ENCODE assay signal across 26 cellular contexts in the genomic region with DNA sequence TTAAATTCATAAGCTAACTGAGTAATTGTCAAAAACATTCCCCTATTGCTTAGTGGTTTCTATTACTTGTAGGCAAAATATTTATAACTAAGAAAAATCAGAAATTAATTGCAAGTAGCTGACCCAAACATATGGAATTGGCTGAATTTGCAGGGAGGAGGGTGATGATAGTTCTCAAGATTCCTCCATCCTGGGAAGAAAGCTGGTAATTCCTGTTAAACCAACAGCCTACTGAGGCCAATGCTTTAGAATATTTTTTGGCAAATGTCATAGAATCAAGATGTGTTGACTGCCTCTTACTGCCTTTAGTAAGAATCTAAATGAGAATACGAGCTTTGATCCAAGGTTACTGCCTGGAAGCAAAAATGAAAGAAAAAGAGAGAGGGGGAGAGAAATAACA.
DNase-seq lines count a peak whose midpoint lies in the region; ATAC-seq and TF ChIP-seq lines count a peak whose summit lies in the region.
"Had no signal": no experiment of that assay in that cellular context is flagged by ENCODE, and none has a peak within 500 bp of the region (broad histone marks: within the 10 kb centered on the region; RNA-seq: fewer than 3 reads in every experiment).

No MANE protein-coding gene starts in this region.

- H4K20me1 ChIP-seq in GM23338 (replicated peaks; ENCODE audit: insufficient read depth) = no peaks in the 10 kb centered on the region
- H4K20me1 ChIP-seq in hepatocyte (ENCODE audit: insufficient read depth, poor library complexity, severe bottlenecking) = no peaks in the 10 kb centered on the region
- no peaks in the 10 kb centered on the region for H4K20me1 ChIP-seq in neural progenitor cell (ENCODE audit: low read depth)

- H3K9me3 Mint-ChIP-seq in GM23338 = no peaks in the 10 kb centered on the region
- H3K9me3 Mint-ChIP-seq in stimulated activated effector memory CD8-positive, alpha-beta T cell treated with anti-CD3 and anti-CD28 coated beads, Interleukin-12 subunit alpha, Interleukin-12 subunit beta, amount 100 ng/mL, for 72 hours = peaks cover 3% of the 10 kb centered on the region
- H3K9me3 Mint-ChIP-seq in neural progenitor cell = no peaks in the 10 kb centered on the region

- H3K27ac ChIP-seq in GM23338 (ENCODE audit: low read depth) (no peak overlapping the region), RWPE2 (ENCODE audit: poor library complexity, severe bottlenecking) (peak overlapping the region; percentile 27), hepatocyte (peak overlapping the region; percentile 61), skeletal muscle tissue (ENCODE audit: low read depth, low read length) (peak overlapping the region; percentile 13), neural progenitor cell (no peak overlapping the region)
- H3K27ac ChIP-seq: KMS-11 had no signal

- H3K27ac Mint-ChIP-seq in GM23338 (no peak overlapping the region), neural progenitor cell (no peak overlapping the region)
- H3K27ac Mint-ChIP-seq in stimulated activated effector memory CD8-positive, alpha-beta T cell treated with anti-CD3 and anti-CD28 coated beads, Interleukin-12 subunit alpha, Interleukin-12 subunit beta, amount 100 ng/mL, for 72 hours = no peak overlapping the region
- H3K27ac Mint-ChIP-seq: activated CD8-positive, alpha-beta T cell treated with anti-CD3 and anti-CD28 coated beads, Interleukin-2, amount 10 ng/mL, durations not matched to agents 7 days and 5 days; activated naive CD8-positive, alpha-beta T cell; stimulated activated memory B cell treated with anti-CD40 and anti-IgM and Interleukin-4, amounts not matched to agents 10 μg/mL and 1 μg/mL and 100 μg/mL, for 72 hours had no signal

- no peaks in the 10 kb centered on the region for H3K9me3 ChIP-seq in RWPE2 (ENCODE audit: severe bottlenecking)
- no peaks in the 10 kb centered on the region for H3K9me3 ChIP-seq in hepatocyte (ENCODE audit: low read depth)
- H3K9me3 ChIP-seq in skeletal muscle tissue (ENCODE audit: control insufficient read depth in 3 of 3, low read length in 3 of 3) = peaks cover 0 to 3% (median 0%) of the 10 kb centered on the region in 3 donors
- H3K9me3 ChIP-seq in neural progenitor cell (ENCODE audit: low read depth) = no peaks in the 10 kb centered on the region
- H3K9me3 ChIP-seq: HAP-1 had no signal

- WGBS in hepatocyte (ENCODE audit: low lambda C conversion rate, missing lambda C conversion rate) = 52% methylated on average over 1 of the region's 1 CpG

- no peak for TF ChIP-seq CTCF in GM23338 (conservative IDR thresholded peaks at IDR 0.05; ENCODE audit: low read depth in 2 of 2)
- TF ChIP-seq CTCF in RWPE2 (IDR thresholded peaks at IDR 0.05; ENCODE audit: poor library complexity, severe bottlenecking) = no peak
- no peak for TF ChIP-seq CTCF in hepatocyte (IDR thresholded peaks at IDR 0.05; ENCODE audit: poor library complexity)
- no peak for TF ChIP-seq CTCF in neural progenitor cell (IDR thresholded peaks at IDR 0.05)

- DNase-seq in GM23338 (ENCODE audit: low spot score) = no peak
- no peak for DNase-seq in RWPE2 (ENCODE audit: low spot score)
- DNase-seq in hepatocyte (ENCODE audit: low spot score) = no peak
- no peak for DNase-seq in stimulated activated effector memory CD8-positive, alpha-beta T cell treated with anti-CD3 and anti-CD28 coated beads, Interleukin-12 subunit alpha, Interleukin-12 subunit beta, amount 100 ng/mL, for 72 hours (ENCODE audit: low spot score in 2 of 2)
- no peak for DNase-seq in activated naive CD4-positive, alpha-beta T cell treated with anti-CD3 and anti-CD28 coated beads, Interleukin-2, amount 50 U/mL, for 16 hours
- no peak for DNase-seq in neural progenitor cell (ENCODE audit: low spot score)
- DNase-seq: activated CD4-positive, alpha-beta T cell treated with anti-CD3 and anti-CD28 coated beads for 1 hour; activated CD8-positive, alpha-beta T cell treated with anti-CD3 and anti-CD28 coated beads, Interleukin-2, amount 10 ng/mL, durations not matched to agents 7 days and 5 days; activated T-cell treated with anti-CD3 and anti-CD28 coated beads for 4 hours; Calu3; hippocampal formation; midbrain; naive thymus-derived CD8-positive, alpha-beta T cell; NCI-H1417 treated with DMSO at 0.1 percent for 48 hours; NCI-H2081; NCI-H345; NCI-H82; RPMI8226; stimulated activated CD4-positive, alpha-beta T cell treated with anti-CD3 and anti-CD28 coated beads, Interleukin-12 subunit alpha, Interleukin-12 subunit beta, amount 100 ng/mL, for 4 hours; stimulated activated CD4-positive, alpha-beta T cell treated with anti-CD3 and anti-CD28 coated beads, Interleukin-4, amount 100 ng/mL, for 24 hours had no signal

- H3K79me2 ChIP-seq in GM23338 (replicated peaks; ENCODE audit: insufficient read depth) (no peaks in the 10 kb centered on the region), hepatocyte (no peaks in the 10 kb centered on the region), neural progenitor cell (ENCODE audit: low read depth) (no peaks in the 10 kb centered on the region)

- H3K27me3 Mint-ChIP-seq in GM23338 (ENCODE audit: insufficient read depth, low read depth, poor library complexity) (no peaks in the 10 kb centered on the region), neural progenitor cell (ENCODE audit: insufficient read depth, low read depth) (peaks cover 2% of the 10 kb centered on the region)

- peaks cover 8% of the 10 kb centered on the region for H3K4me1 ChIP-seq in GM23338 (ENCODE audit: insufficient read depth)
- peaks cover 45% of the 10 kb centered on the region for H3K4me1 ChIP-seq in RWPE2 (ENCODE audit: insufficient read depth, poor library complexity, severe bottlenecking)
- H3K4me1 ChIP-seq in hepatocyte (ENCODE audit: insufficient read depth) = peaks cover 40% of the 10 kb centered on the region
- H3K4me1 ChIP-seq in skeletal muscle tissue (ENCODE audit: control insufficient read depth in 3 of 3, insufficient read depth in 3 of 3, low read length in 3 of 3) = peaks cover 20 to 25% (median 23%) of the 10 kb centered on the region in 3 donors
- H3K4me1 ChIP-seq in neural progenitor cell = no peaks in the 10 kb centered on the region
- H3K4me1 ChIP-seq: HAP-1 had no signal

- peaks cover 16% of the 10 kb centered on the region for H3K4me1 Mint-ChIP-seq in GM23338
- H3K4me1 Mint-ChIP-seq in stimulated activated effector memory CD8-positive, alpha-beta T cell treated with anti-CD3 and anti-CD28 coated beads, Interleukin-12 subunit alpha, Interleukin-12 subunit beta, amount 100 ng/mL, for 72 hours = peaks cover 10% of the 10 kb centered on the region
- peaks cover 22% of the 10 kb centered on the region for H3K4me1 Mint-ChIP-seq in neural progenitor cell

- H3K4me3 Mint-ChIP-seq in GM23338 (no peak overlapping the region), neural progenitor cell (no peak overlapping the region)
- no peak overlapping the region for H3K4me3 Mint-ChIP-seq in stimulated activated effector memory CD8-positive, alpha-beta T cell treated with anti-CD3 and anti-CD28 coated beads, Interleukin-12 subunit alpha, Interleukin-12 subunit beta, amount 100 ng/mL, for 72 hours
- H3K4me3 Mint-ChIP-seq: activated CD8-positive, alpha-beta T cell treated with anti-CD3 and anti-CD28 coated beads, Interleukin-2, amount 10 ng/mL, durations not matched to agents 7 days and 5 days; activated naive CD8-positive, alpha-beta T cell; naive thymus-derived CD8-positive, alpha-beta T cell; stimulated activated memory B cell treated with anti-CD40 and anti-IgM and Interleukin-4, amounts not matched to agents 10 μg/mL and 1 μg/mL and 100 μg/mL, for 72 hours had no signal

- H3K4me3 ChIP-seq in GM23338 (no peak overlapping the region), RWPE2 (ENCODE audit: severe bottlenecking) (no peak overlapping the region), hepatocyte (no peak overlapping the region), skeletal muscle tissue (ENCODE audit: low read length in 3 of 3) (no peak overlapping the region), neural progenitor cell (no peak overlapping the region)
- H3K4me3 ChIP-seq: HAP-1 had no signal

- H3K27me3 ChIP-seq in GM23338 (ENCODE audit: insufficient read depth) (no peaks in the 10 kb centered on the region), RWPE2 (ENCODE audit: insufficient read depth, poor library complexity, severe bottlenecking) (no peaks in the 10 kb centered on the region), hepatocyte (no peaks in the 10 kb centered on the region), skeletal muscle tissue (ENCODE audit: control insufficient read depth in 3 of 3, insufficient read depth in 3 of 3, low read length in 3 of 3) (no peaks in the 10 kb centered on the region), neural progenitor cell (no peaks in the 10 kb centered on the region)

- no peak overlapping the region for H3K9ac ChIP-seq in skeletal muscle tissue (ENCODE audit: low read depth in 1 of 3, low read length in 3 of 3)
- no peak overlapping the region for H3K9ac ChIP-seq in neural progenitor cell
- H3K9ac ChIP-seq: KMS-11 had no signal

- H3K36me3 ChIP-seq in GM23338 (ENCODE audit: insufficient read depth) = no peaks in the 10 kb centered on the region
- no peaks in the 10 kb centered on the region for H3K36me3 ChIP-seq in RWPE2 (ENCODE audit: low read depth)
- no peaks in the 10 kb centered on the region for H3K36me3 ChIP-seq in hepatocyte (replicated peaks; ENCODE audit: insufficient read depth, low read depth)
- H3K36me3 ChIP-seq in skeletal muscle tissue (ENCODE audit: control insufficient read depth in 3 of 3, insufficient read depth in 3 of 3, low read length in 3 of 3) = no peaks in the 10 kb centered on the region
- no peaks in the 10 kb centered on the region for H3K36me3 ChIP-seq in neural progenitor cell
- H3K36me3 ChIP-seq: HAP-1 had no signal

- H3F3A ChIP-seq in GM23338 (replicated peaks; ENCODE audit: low read depth) (no peaks in the 10 kb centered on the region), neural progenitor cell (ENCODE audit: low read depth) (no peaks in the 10 kb centered on the region)

- H3K9me2 ChIP-seq in GM23338 (ENCODE audit: insufficient read depth) (no peaks in the 10 kb centered on the region), hepatocyte (replicated peaks; ENCODE audit: insufficient read depth) (no peaks in the 10 kb centered on the region)

- peak overlapping the region; percentile 12; the same call in 1 of the 2 replicates for H2AFZ ChIP-seq in GM23338
- H2AFZ ChIP-seq in hepatocyte = no peak overlapping the region
- no peak overlapping the region for H2AFZ ChIP-seq in neural progenitor cell (replicated peaks)

- H3K4me2 ChIP-seq in GM23338 = peak overlapping the region; percentile 30; the same call in 1 of the 2 replicates
- H3K4me2 ChIP-seq in hepatocyte = no peak overlapping the region
- H3K4me2 ChIP-seq in neural progenitor cell = no peak overlapping the region
- H3K4me2 ChIP-seq: KMS-11 had no signal

- ATAC-seq in GM23338 (no peak), RWPE2 (ENCODE audit: low read depth) (no peak), HG03095 (IDR thresholded peaks at IDR 0.05; ENCODE audit: unreplicated experiment) (no peak)
- ATAC-seq in stimulated activated effector memory CD8-positive, alpha-beta T cell treated with anti-CD3 and anti-CD28 coated beads, Interleukin-12 subunit alpha, Interleukin-12 subunit beta, amount 100 ng/mL, for 72 hours = no peak
- ATAC-seq: activated CD8-positive, alpha-beta T cell treated with anti-CD3 and anti-CD28 coated beads, Interleukin-2, amount 10 ng/mL, durations not matched to agents 7 days and 5 days; naive thymus-derived CD8-positive, alpha-beta T cell; stimulated activated memory B cell treated with anti-CD40 and anti-IgM and Interleukin-4, amounts not matched to agents 10 μg/mL and 1 μg/mL and 100 μg/mL, for 72 hours had no signal

- H3K36me3 Mint-ChIP-seq in GM23338 (ENCODE audit: low read depth) (no peaks in the 10 kb centered on the region), neural progenitor cell (no peaks in the 10 kb centered on the region)
- H3K36me3 Mint-ChIP-seq in stimulated activated effector memory CD8-positive, alpha-beta T cell treated with anti-CD3 and anti-CD28 coated beads, Interleukin-12 subunit alpha, Interleukin-12 subunit beta, amount 100 ng/mL, for 72 hours = no peaks in the 10 kb centered on the region
- H3K36me3 Mint-ChIP-seq: activated naive CD8-positive, alpha-beta T cell; stimulated activated memory B cell treated with anti-CD40 and anti-IgM and Interleukin-4, amounts not matched to agents 10 μg/mL and 1 μg/mL and 100 μg/mL, for 72 hours had no signal

Comparison
In these comparisons a context has a peak if more than half of its experiments do, and no peak if none do; other contexts are left out.
1. H3K27ac ChIP-seq: peak in RWPE2 (single experiment), hepatocyte (single experiment) and skeletal muscle tissue (single experiment); none in GM23338 (single experiment) and neural progenitor cell (single experiment).